In genomic region chr17:41329279-41329925, GRCh38 we compare ENCODE assay signal across 9 cellular contexts. TPM values are rescaled to one million over a fixed set of nuclear protein-coding genes. Genes with fewer than 3 reads are reported as not detected.
DNase-seq lines count a peak whose midpoint lies in the region; ATAC-seq, FAIRE-seq and TF ChIP-seq lines count a peak whose summit lies in the region.
"Had no signal": no experiment of that assay in that cellular context is flagged by ENCODE, and none has a peak within 500 bp of the region (broad histone marks: within the 10 kb centered on the region; RNA-seq: fewer than 3 reads in every experiment).

No MANE protein-coding gene starts in this region.

- peak; percentile 49 for TF ChIP-seq RAD21 in GM12878 (IDR thresholded peaks at IDR 0.05; ENCODE audit: insufficient read depth, low read depth, low read length)

- FAIRE-seq in GM12878 (lab: Jason Lieb, UNC), result no peak
- FAIRE-seq in keratinocyte (lab: Jason Lieb, UNC), result peak; percentile 68

- ATAC-seq in GM12878 (peak; percentile 66), upper lobe of right lung (peak; percentile 66), GM21825 (IDR thresholded peaks at IDR 0.05; ENCODE audit: unreplicated experiment) (no peak)

- H4K20me1 ChIP-seq in GM12878 (ENCODE audit: control insufficient read depth, insufficient read depth) (no peaks in the 10 kb centered on the region), keratinocyte (ENCODE audit: control insufficient read depth, extremely low read depth, insufficient read depth, low read length) (no peaks in the 10 kb centered on the region)

- no peaks in the 10 kb centered on the region; the same call in 1 of the 2 replicates for H3K9me3 ChIP-seq in AG04450 (ENCODE audit: control insufficient read depth, insufficient read depth, low read length)
- no peaks in the 10 kb centered on the region; the same call in 2 of the 3 replicates for H3K9me3 ChIP-seq in GM12878 (replicated peaks; ENCODE audit: control insufficient read depth, insufficient read depth, low read length)
- H3K9me3 ChIP-seq in keratinocyte (ENCODE audit: control insufficient read depth, low read depth, low read length), result no peaks in the 10 kb centered on the region
- H3K9me3 ChIP-seq in upper lobe of right lung, result no peaks in the 10 kb centered on the region

- no peak overlapping the region for H3K27ac ChIP-seq in AG04450 (ENCODE audit: low read depth, low read length)
- H3K27ac ChIP-seq in GM12878 (ENCODE audit: control insufficient read depth, insufficient read depth), result no peak overlapping the region
- no peak overlapping the region for H3K27ac ChIP-seq in keratinocyte (ENCODE audit: control insufficient read depth, insufficient read depth, low read length)
- H3K27ac ChIP-seq in upper lobe of right lung, result no peak overlapping the region

- intact Hi-C loops in GM12878 (cut with micrococcal nuclease; ENCODE audit: unreplicated experiment) (loop anchor here (10.0 kb wide), 1 partner anchor 705 kb away; no protein-coding TSS in a partner anchor), upper lobe of right lung (cut with DNase I) (loop anchor here (5.0 kb wide), 1 partner anchor 422 kb away; no protein-coding TSS in a partner anchor)

- H3K4me2 ChIP-seq in GM12878 (ENCODE audit: control insufficient read depth, insufficient read depth) (no peak overlapping the region), keratinocyte (ENCODE audit: control insufficient read depth, extremely low read depth, insufficient read depth, low read depth, low read length) (no peak overlapping the region)

- no peak for TF ChIP-seq EP300 in GM12878 (IDR thresholded peaks at IDR 0.05; ENCODE audit: borderline replicate concordance in 1 of 2, control insufficient read depth in 1 of 2, low read depth in 2 of 2, low read length in 2 of 2)

- TF ChIP-seq POLR2A in GM12878 (IDR thresholded peaks at IDR 0.05; ENCODE audit: low read depth, low read length), result no peak

- H3K9ac ChIP-seq in GM12878 (ENCODE audit: control insufficient read depth, insufficient read depth, low read length), result no peak overlapping the region
- H3K9ac ChIP-seq in keratinocyte (ENCODE audit: control insufficient read depth, extremely low read depth, insufficient read depth, low read length), result no peak overlapping the region

- SMC1A ChIA-PET in GM12878 (lab: Charles Lee; ENCODE audit: uncharacterized antibody, unreplicated experiment), result no interaction called here

- TF ChIP-seq CTCF in AG04450 (IDR thresholded peaks at IDR 0.05; ENCODE audit: low read depth, low read length) (peak; percentile 94), GM10248 (IDR thresholded peaks at IDR 0.05; ENCODE audit: control extremely low read depth, extremely low read depth, low read depth, missing control alignments) (peak; percentile 49), GM12878 (IDR thresholded peaks at IDR 0.05 in 2 of 3, conservative IDR thresholded peaks at IDR 0.05 in 1 of 3; ENCODE audit: control insufficient read depth in 2 of 3, extremely low read depth in 1 of 3, insufficient read depth in 1 of 3, low read depth in 3 of 3, low read length in 3 of 3) (peak; percentile 34 to 63 (median 44)), keratinocyte (optimal IDR thresholded peaks at IDR 0.05 in 1 of 3, IDR thresholded peaks at IDR 0.05 in 1 of 3, conservative IDR thresholded peaks at IDR 0.05 in 1 of 3; ENCODE audit: extremely low read depth in 1 of 3, insufficient read depth in 2 of 3, low read length in 3 of 3) (peak; percentile 89 to 93 (median 92)), upper lobe of right lung (IDR thresholded peaks at IDR 0.05) (peak; percentile 60)

- H3K4me3 ChIP-seq in AG04450 (ENCODE audit: low read depth, low read length), result no peak overlapping the region
- H3K4me3 ChIP-seq in GM12878, result no peak overlapping the region
- H3K4me3 ChIP-seq in keratinocyte (ENCODE audit: control insufficient read depth in 2 of 3, extremely low read depth in 1 of 3, insufficient read depth in 2 of 3, low read depth in 1 of 3, low read length in 3 of 3), result no peak overlapping the region
- H3K4me3 ChIP-seq in upper lobe of right lung, result no peak overlapping the region

- H3K27me3 ChIP-seq in AG04450 (ENCODE audit: control insufficient read depth, insufficient read depth, low read length), result no peaks in the 10 kb centered on the region
- no peaks in the 10 kb centered on the region; a peak in 1 of 4 replicates for H3K27me3 ChIP-seq in GM12878 (replicated peaks in 1 of 2; ENCODE audit: control insufficient read depth in 2 of 2, insufficient read depth in 2 of 2, low read length in 1 of 2)
- no peaks in the 10 kb centered on the region for H3K27me3 ChIP-seq in keratinocyte (ENCODE audit: control insufficient read depth, extremely low read depth, insufficient read depth, low read length)
- H3K27me3 ChIP-seq in upper lobe of right lung, result no peaks in the 10 kb centered on the region

- H3K79me2 ChIP-seq in GM12878 (ENCODE audit: control insufficient read depth, insufficient read depth, low read length), result no peaks in the 10 kb centered on the region
- no peaks in the 10 kb centered on the region for H3K79me2 ChIP-seq in keratinocyte (ENCODE audit: control insufficient read depth, insufficient read depth, low read length)

- 25% methylated on average over 13 of the region's 13 CpGs for WGBS in GM12878 (ENCODE audit: insufficient coverage, insufficient replicate concordance, low lambda C conversion rate, missing lambda C conversion rate)

- H3K36me3 ChIP-seq in GM12878 (ENCODE audit: control insufficient read depth in 2 of 2, insufficient read depth in 2 of 2, low read length in 1 of 2), result no peaks in the 10 kb centered on the region
- H3K36me3 ChIP-seq in keratinocyte (ENCODE audit: control insufficient read depth in 2 of 2, extremely low read depth in 1 of 2, insufficient read depth in 2 of 2, low read length in 2 of 2), result no peaks in the 10 kb centered on the region
- no peaks in the 10 kb centered on the region for H3K36me3 ChIP-seq in upper lobe of right lung

- dilution Hi-C loops in keratinocyte (cut with MboI; ENCODE audit: extremely low pct_ligation_motif_present, low sequenced_read_pairs), result no loop called here

- H3K4me1 ChIP-seq in GM12878 (ENCODE audit: control insufficient read depth, insufficient read depth, low read length) (no peaks in the 10 kb centered on the region), keratinocyte (ENCODE audit: control insufficient read depth, extremely low read depth, insufficient read depth, low read length) (no peaks in the 10 kb centered on the region), upper lobe of right lung (no peaks in the 10 kb centered on the region)

- DNase-seq in AG04450 (ENCODE audit: low read depth, low spot score) (no peak), GM10248 (ENCODE audit: extremely low spot score) (no peak), NCI-H345 (lab: John Stamatoyannopoulos, UW) (peak; percentile 55), GM12878 (ENCODE audit: low read depth, low spot score) (no peak), keratinocyte (ENCODE audit: low read depth, low spot score) (no peak), upper lobe of right lung (peak; percentile 73), GM19238 (ENCODE audit: insufficient read length, low spot score) (no peak)

- RAD21 ChIA-PET in GM12878 (lab: Charles Lee; ENCODE audit: unreplicated experiment), result no interaction called here

- no TSS peak for BruUV-seq in GM12878 (replicated peaks; lab: Mats Ljungman, UMichigan)

- POLR2A ChIA-PET in AG04450 (lab: Yijun Ruan, JAX) (no interaction called here), GM10248 (lab: Yijun Ruan, JAX) (no interaction called here), GM12878 (lab: Charles Lee) (no interaction called here)

- H2AFZ ChIP-seq in GM12878 (ENCODE audit: control insufficient read depth, low read depth, low read length), result no peak overlapping the region
- no peak overlapping the region for H2AFZ ChIP-seq in keratinocyte (ENCODE audit: control insufficient read depth, low read length)

- CTCF ChIA-PET in AG04450 (lab: Charles Lee), result interaction anchor here (0.8 to 3.1 kb wide), 15 partner anchors 10 to 473 kb away, joined by 3 to 17 read pairs (median 3); no protein-coding TSS in a partner anchor
- CTCF ChIA-PET in GM10248 (lab: Yijun Ruan, JAX), result interaction anchor here (0.9 to 2.1 kb wide), 4 partner anchors 8 to 481 kb away, joined by 3 to 4 read pairs (median 3); no protein-coding TSS in a partner anchor
- CTCF ChIA-PET in GM12878 (lab: Yijun Ruan, JAX), result interaction anchor here (1.2 kb wide), 1 partner anchor 368 kb away, joined by 3 read pairs; no protein-coding TSS in a partner anchor

- H3K9me1 ChIP-seq in keratinocyte (ENCODE audit: control insufficient read depth, extremely low read depth, insufficient read depth, low read length), result no peaks in the 10 kb centered on the region

- in situ Hi-C loops in GM12878 (cut with MboI), result no loop called here

RNA-seq across cellular contexts. Expression of gene KRTAP17-1, which starts 13.9 kb away (rescaled TPM):
- polyA plus RNA-seq in AG04450 (2011; rRNA removed), result not detected in 2 replicates
- polyA minus RNA-seq in AG04450 (2011; rRNA and poly(A)+ RNA removed), result not detected in 2 replicates
- total RNA-seq in GM12878 (2013; cell fraction: nucleolus; rRNA removed), result not detected in 2 replicates
- 0.17 TPM in 1 of 2 replicates, not detected in the other for total RNA-seq in GM12878 (2014; rRNA removed)
- total RNA-seq in GM12878 (2014; rRNA removed; fragmentation: Illumina TruSeq; extraction: Trizol), result not detected in 2 replicates
- not detected in 2 replicates for total RNA-seq in GM12878 (2021)
- not detected for polyA plus RNA-seq in GM12878 (2011; ENCODE audit: low read depth)
- 4.9 and 5.7 TPM in 2 replicates for polyA plus RNA-seq in GM12878 (2011; rRNA removed)
- 5.0 and 5.4 TPM in 2 replicates for polyA plus RNA-seq in GM12878 (2011; cell fraction: cytosol; rRNA removed)
- 6.9 and 7.3 TPM in 2 replicates for polyA plus RNA-seq in GM12878 (2011; cell fraction: nucleus; rRNA removed)
- not detected in 2 replicates for polyA plus RNA-seq in GM12878 (2012)
- polyA plus RNA-seq in GM12878 (2014; fragmentation: Illumina TruSeq; extraction: Trizol), result not detected in 2 replicates
- polyA plus RNA-seq in GM12878 (2014; fragmentation: Nextera tagmentation; extraction: Ambion mirVana), result not detected
- polyA plus RNA-seq in GM12878 (2014; rRNA removed), result not detected in 2 replicates
- under 1 TPM in 1 of 2 experiments, not detected in 1; 0.16 TPM for polyA plus RNA-seq in GM12878 (2016; fragmentation: Nextera tagmentation; extraction: Ambion mirVana)
- 0.51 and 2.9 TPM in 2 replicates for polyA minus RNA-seq in GM12878 (2011; rRNA and poly(A)+ RNA removed)
- 1.6 TPM in 1 of 2 replicates, not detected in the other for polyA minus RNA-seq in GM12878 (2011; cell fraction: cytosol; rRNA and poly(A)+ RNA removed)
- 1.1 and 1.7 TPM in 2 replicates for polyA minus RNA-seq in GM12878 (2011; cell fraction: nucleus; rRNA and poly(A)+ RNA removed)
- polyA plus RNA-seq in keratinocyte, result not detected in 3 replicates
- not detected for polyA plus RNA-seq in keratinocyte (2011; ENCODE audit: low read depth)
- polyA plus RNA-seq in keratinocyte (2011; cell fraction: cytosol; rRNA removed), result not detected in 2 replicates
- not detected in 2 replicates for polyA plus RNA-seq in keratinocyte (2011; cell fraction: nucleus; rRNA removed)
- polyA plus RNA-seq in keratinocyte (2012; ENCODE audit: low replicate concordance), result not detected in 2 replicates
- not detected in 3 replicates for polyA minus RNA-seq in keratinocyte
- not detected for polyA minus RNA-seq in keratinocyte (2011; cell fraction: cytosol; rRNA and poly(A)+ RNA removed)
- not detected in 2 replicates for polyA minus RNA-seq in keratinocyte (2011; cell fraction: nucleus; rRNA and poly(A)+ RNA removed)
- total RNA-seq in upper lobe of right lung, result not detected
- total RNA-seq: subcutaneous adipose tissue had no signal

RNA-seq across cellular contexts. Expression of gene KRTAP16-1, which starts 20.3 kb away (rescaled TPM):
- polyA plus RNA-seq in AG04450 (2011; rRNA removed) (not detected in 2 replicates), GM12878 (2011; rRNA removed) (0.16 and 0.23 TPM in 2 replicates), GM12878 (2014; fragmentation: Illumina TruSeq; extraction: Trizol) (not detected in 2 replicates), GM12878 (2014; fragmentation: Nextera tagmentation; extraction: Ambion mirVana) (not detected), GM12878 (2014; rRNA removed) (not detected in 2 replicates), GM12878 (2016; fragmentation: Nextera tagmentation; extraction: Ambion mirVana) (not detected), keratinocyte (not detected in 3 replicates)
- polyA minus RNA-seq in AG04450 (2011; rRNA and poly(A)+ RNA removed), result not detected in 2 replicates
- total RNA-seq in GM12878 (2013; cell fraction: nucleolus; rRNA removed), result not detected in 2 replicates
- total RNA-seq in GM12878 (2014; rRNA removed) (not detected in 2 replicates), GM12878 (2014; rRNA removed; fragmentation: Illumina TruSeq; extraction: Trizol) (not detected in 2 replicates), GM12878 (2021) (not detected in 2 replicates), upper lobe of right lung (not detected)
- not detected for polyA plus RNA-seq in GM12878 (2011; ENCODE audit: low read depth)
- 0.17 and 0.25 TPM in 2 replicates for polyA plus RNA-seq in GM12878 (2011; cell fraction: cytosol; rRNA removed)
- 5.1 and 6.0 TPM in 2 replicates for polyA plus RNA-seq in GM12878 (2011; cell fraction: nucleus; rRNA removed)
- not detected in 2 replicates for polyA plus RNA-seq in GM12878 (2012)
- polyA minus RNA-seq in GM12878 (2011; rRNA and poly(A)+ RNA removed), result 1.6 and 1.7 TPM in 2 replicates
- polyA minus RNA-seq in GM12878 (2011; cell fraction: cytosol; rRNA and poly(A)+ RNA removed), result not detected in 2 replicates
- 0.97 and 2.2 TPM in 2 replicates for polyA minus RNA-seq in GM12878 (2011; cell fraction: nucleus; rRNA and poly(A)+ RNA removed)
- not detected for polyA plus RNA-seq in keratinocyte (2011; ENCODE audit: low read depth)
- not detected in 2 replicates for polyA plus RNA-seq in keratinocyte (2011; cell fraction: cytosol; rRNA removed)
- not detected in 2 replicates for polyA plus RNA-seq in keratinocyte (2011; cell fraction: nucleus; rRNA removed)
- not detected in 2 replicates for polyA plus RNA-seq in keratinocyte (2012; ENCODE audit: low replicate concordance)
- not detected in 3 replicates for polyA minus RNA-seq in keratinocyte
- not detected for polyA minus RNA-seq in keratinocyte (2011; cell fraction: cytosol; rRNA and poly(A)+ RNA removed)
- polyA minus RNA-seq in keratinocyte (2011; cell fraction: nucleus; rRNA and poly(A)+ RNA removed), result not detected in 2 replicates
- total RNA-seq: subcutaneous adipose tissue had no signal

RNA-seq across cellular contexts. Expression of gene KRT33A, which starts 21.2 kb away (rescaled TPM):
- polyA plus RNA-seq in AG04450 (2011; rRNA removed) (not detected in 2 replicates), GM12878 (2011; rRNA removed) (not detected in 2 replicates), GM12878 (2014; fragmentation: Illumina TruSeq; extraction: Trizol) (not detected in 2 replicates), GM12878 (2014; fragmentation: Nextera tagmentation; extraction: Ambion mirVana) (not detected), GM12878 (2014; rRNA removed) (not detected in 2 replicates), GM12878 (2016; fragmentation: Nextera tagmentation; extraction: Ambion mirVana) (not detected), keratinocyte (0.14 TPM in 1 of 3 replicates, not detected in the others)
- not detected in 2 replicates for polyA minus RNA-seq in AG04450 (2011; rRNA and poly(A)+ RNA removed)
- not detected in 2 replicates for total RNA-seq in GM12878 (2013; cell fraction: nucleolus; rRNA removed)
- total RNA-seq in GM12878 (2014; rRNA removed) (not detected in 2 replicates), GM12878 (2014; rRNA removed; fragmentation: Illumina TruSeq; extraction: Trizol) (not detected in 2 replicates), GM12878 (2021) (not detected in 2 replicates), upper lobe of right lung (not detected)
- not detected for polyA plus RNA-seq in GM12878 (2011; ENCODE audit: low read depth)
- polyA plus RNA-seq in GM12878 (2011; cell fraction: cytosol; rRNA removed), result not detected in 2 replicates
- polyA plus RNA-seq in GM12878 (2011; cell fraction: nucleus; rRNA removed), result not detected in 2 replicates
- not detected in 2 replicates for polyA plus RNA-seq in GM12878 (2012)
- not detected in 2 replicates for polyA minus RNA-seq in GM12878 (2011; rRNA and poly(A)+ RNA removed)
- polyA minus RNA-seq in GM12878 (2011; cell fraction: cytosol; rRNA and poly(A)+ RNA removed), result not detected in 2 replicates
- not detected in 2 replicates for polyA minus RNA-seq in GM12878 (2011; cell fraction: nucleus; rRNA and poly(A)+ RNA removed)
- not detected for polyA plus RNA-seq in keratinocyte (2011; ENCODE audit: low read depth)
- 0.10 and 0.15 TPM in 2 replicates for polyA plus RNA-seq in keratinocyte (2011; cell fraction: cytosol; rRNA removed)
- polyA plus RNA-seq in keratinocyte (2011; cell fraction: nucleus; rRNA removed), result 0.09 TPM in 1 of 2 replicates, not detected in the other
- polyA plus RNA-seq in keratinocyte (2012; ENCODE audit: low replicate concordance), result not detected in 2 replicates
- not detected in 3 replicates for polyA minus RNA-seq in keratinocyte
- not detected for polyA minus RNA-seq in keratinocyte (2011; cell fraction: cytosol; rRNA and poly(A)+ RNA removed)
- not detected in 2 replicates for polyA minus RNA-seq in keratinocyte (2011; cell fraction: nucleus; rRNA and poly(A)+ RNA removed)
- total RNA-seq: subcutaneous adipose tissue had no signal

RNA-seq across cellular contexts. Expression of gene KRTAP29-1, which starts 26.8 kb away (rescaled TPM):
- not detected in 2 replicates for polyA plus RNA-seq in AG04450 (2011; rRNA removed)
- not detected in 2 replicates for polyA minus RNA-seq in AG04450 (2011; rRNA and poly(A)+ RNA removed)
- not detected in 2 replicates for total RNA-seq in GM12878 (2013; cell fraction: nucleolus; rRNA removed)
- not detected in 2 replicates for total RNA-seq in GM12878 (2014; rRNA removed)
- not detected in 2 replicates for total RNA-seq in GM12878 (2014; rRNA removed; fragmentation: Illumina TruSeq; extraction: Trizol)
- not detected in 2 replicates for total RNA-seq in GM12878 (2021)
- not detected for polyA plus RNA-seq in GM12878 (2011; ENCODE audit: low read depth)
- polyA plus RNA-seq in GM12878 (2011; rRNA removed), result 1.1 and 1.9 TPM in 2 replicates
- 3.1 and 3.7 TPM in 2 replicates for polyA plus RNA-seq in GM12878 (2011; cell fraction: cytosol; rRNA removed)
- polyA plus RNA-seq in GM12878 (2011; cell fraction: nucleus; rRNA removed), result 4.7 and 6.7 TPM in 2 replicates
- polyA plus RNA-seq in GM12878 (2012), result not detected in 2 replicates
- not detected in 2 replicates for polyA plus RNA-seq in GM12878 (2014; fragmentation: Illumina TruSeq; extraction: Trizol)
- polyA plus RNA-seq in GM12878 (2014; fragmentation: Nextera tagmentation; extraction: Ambion mirVana), result not detected
- not detected in 2 replicates for polyA plus RNA-seq in GM12878 (2014; rRNA removed)
- polyA plus RNA-seq in GM12878 (2016; fragmentation: Nextera tagmentation; extraction: Ambion mirVana), result not detected
- 2.8 and 4.6 TPM in 2 replicates for polyA minus RNA-seq in GM12878 (2011; rRNA and poly(A)+ RNA removed)
- not detected in 2 replicates for polyA minus RNA-seq in GM12878 (2011; cell fraction: cytosol; rRNA and poly(A)+ RNA removed)
- polyA minus RNA-seq in GM12878 (2011; cell fraction: nucleus; rRNA and poly(A)+ RNA removed), result 0.86 and 1.8 TPM in 2 replicates
- not detected in 3 replicates for polyA plus RNA-seq in keratinocyte
- polyA plus RNA-seq in keratinocyte (2011; ENCODE audit: low read depth), result not detected
- not detected in 2 replicates for polyA plus RNA-seq in keratinocyte (2011; cell fraction: cytosol; rRNA removed)
- polyA plus RNA-seq in keratinocyte (2011; cell fraction: nucleus; rRNA removed), result not detected in 2 replicates
- not detected in 2 replicates for polyA plus RNA-seq in keratinocyte (2012; ENCODE audit: low replicate concordance)
- not detected in 3 replicates for polyA minus RNA-seq in keratinocyte
- not detected for polyA minus RNA-seq in keratinocyte (2011; cell fraction: cytosol; rRNA and poly(A)+ RNA removed)
- not detected in 2 replicates for polyA minus RNA-seq in keratinocyte (2011; cell fraction: nucleus; rRNA and poly(A)+ RNA removed)
- total RNA-seq in upper lobe of right lung, result not detected
- total RNA-seq: subcutaneous adipose tissue had no signal

RNA-seq across cellular contexts. Expression of gene KRT33B, which starts 40.2 kb away (rescaled TPM):
- polyA plus RNA-seq in AG04450 (2011; rRNA removed) (0.07 TPM in 1 of 2 replicates, not detected in the other), GM12878 (2011; rRNA removed) (not detected in 2 replicates), GM12878 (2014; fragmentation: Illumina TruSeq; extraction: Trizol) (not detected in 2 replicates), GM12878 (2014; fragmentation: Nextera tagmentation; extraction: Ambion mirVana) (not detected), GM12878 (2014; rRNA removed) (not detected in 2 replicates), GM12878 (2016; fragmentation: Nextera tagmentation; extraction: Ambion mirVana) (not detected), keratinocyte (0.18 to 0.33 TPM (median 0.21 TPM) in 3 replicates)
- polyA minus RNA-seq in AG04450 (2011; rRNA and poly(A)+ RNA removed), result not detected in 2 replicates
- not detected in 2 replicates for total RNA-seq in GM12878 (2013; cell fraction: nucleolus; rRNA removed)
- total RNA-seq in GM12878 (2014; rRNA removed) (not detected in 2 replicates), GM12878 (2014; rRNA removed; fragmentation: Illumina TruSeq; extraction: Trizol) (not detected in 2 replicates), GM12878 (2021) (not detected in 2 replicates), upper lobe of right lung (not detected)
- not detected for polyA plus RNA-seq in GM12878 (2011; ENCODE audit: low read depth)
- not detected in 2 replicates for polyA plus RNA-seq in GM12878 (2011; cell fraction: cytosol; rRNA removed)
- not detected in 2 replicates for polyA plus RNA-seq in GM12878 (2011; cell fraction: nucleus; rRNA removed)
- not detected in 2 replicates for polyA plus RNA-seq in GM12878 (2012)
- polyA minus RNA-seq in GM12878 (2011; rRNA and poly(A)+ RNA removed), result not detected in 2 replicates
- not detected in 2 replicates for polyA minus RNA-seq in GM12878 (2011; cell fraction: cytosol; rRNA and poly(A)+ RNA removed)
- not detected in 2 replicates for polyA minus RNA-seq in GM12878 (2011; cell fraction: nucleus; rRNA and poly(A)+ RNA removed)
- 0.32 TPM for polyA plus RNA-seq in keratinocyte (2011; ENCODE audit: low read depth)
- 0.11 and 0.34 TPM in 2 replicates for polyA plus RNA-seq in keratinocyte (2011; cell fraction: cytosol; rRNA removed)
- polyA plus RNA-seq in keratinocyte (2011; cell fraction: nucleus; rRNA removed), result 0.11 and 0.13 TPM in 2 replicates
- 0.26 and 0.80 TPM in 2 replicates for polyA plus RNA-seq in keratinocyte (2012; ENCODE audit: low replicate concordance)
- 0.33 to 0.35 TPM in 2 of 3 replicates, not detected in the other for polyA minus RNA-seq in keratinocyte
- not detected for polyA minus RNA-seq in keratinocyte (2011; cell fraction: cytosol; rRNA and poly(A)+ RNA removed)
- polyA minus RNA-seq in keratinocyte (2011; cell fraction: nucleus; rRNA and poly(A)+ RNA removed), result 0.32 TPM in 1 of 2 replicates, not detected in the other
- total RNA-seq: subcutaneous adipose tissue had no signal

Comparison
In these comparisons a context has a peak if more than half of its experiments do, and no peak if none do; other contexts are left out.
1. DNase-seq: peak in NCI-H345 (single experiment) and upper lobe of right lung (single experiment); none in AG04450 (single experiment), GM10248 (single experiment), GM12878 (single experiment), keratinocyte (single experiment) and GM19238 (single experiment).
2. CTCF ChIP-seq: peak in every context shown above with its lines; median percentile 94 in AG04450; 92 in keratinocyte; 60 in upper lobe of right lung; 49 in GM10248; 44 in GM12878.